ENCODE assay signal across 23 cellular contexts in genomic region chr2:211114826-211115450, GRCh38.
DNase-seq lines count a peak whose midpoint lies in the region; ATAC-seq and TF ChIP-seq lines count a peak whose summit lies in the region.
"Had no signal": no experiment of that assay in that cellular context is flagged by ENCODE, and none has a peak within 500 bp of the region (broad histone marks: within the 10 kb centered on the region; RNA-seq: fewer than 3 reads in every experiment).

No MANE protein-coding gene starts in this region.

- H3K4me1 ChIP-seq in SK-N-SH (ENCODE audit: control insufficient read depth in 1 of 2, insufficient read depth in 2 of 2, low read depth in 1 of 2, low read length in 1 of 2) = no peaks in the 10 kb centered on the region
- H3K4me1 ChIP-seq: BE2C, colonic mucosa, stomach, tibial artery had no signal

- CTCF ChIA-PET in SK-N-SH (lab: Yijun Ruan, JAX) = interaction anchor here (0.6 to 3.1 kb wide), 3 partner anchors 10 to 458 kb away, joined by 3 to 10 read pairs (median 3); no protein-coding TSS in a partner anchor

- DNase-seq in SK-N-SH = no peak
- DNase-seq in astrocyte of the spinal cord (ENCODE audit: low read depth, low spot score) = peak; percentile 49
- DNase-seq in glutamatergic neuron = no peak
- no peak for DNase-seq in NCI-H510A (lab: John Stamatoyannopoulos, UW)
- no peak for DNase-seq in activated effector memory CD4-positive, alpha-beta T cell treated with Interleukin-2 at 50 U/mL for 16 hours
- no peak for DNase-seq in NCI-H1048 (lab: John Stamatoyannopoulos, UW)
- DNase-seq: activated CD4-positive, alpha-beta T cell treated with anti-CD3 and anti-CD28 coated beads, Interleukin-2, amount 50 U/mL, for 1 hour; BE2C; body of pancreas; colonic mucosa; effector memory CD8-positive, alpha-beta T cell; kidney; NCI-H1417 treated with DMSO at 0.1 percent for 48 hours; nephron progenitor cell; OCI-M1; sigmoid colon; stomach; tibial artery had no signal

- no peaks in the 10 kb centered on the region for H3K27me3 Mint-ChIP-seq in glutamatergic neuron (ENCODE audit: unreplicated experiment)
- H3K27me3 Mint-ChIP-seq: activated naive CD8-positive, alpha-beta T cell; effector memory CD8-positive, alpha-beta T cell had no signal

- TF ChIP-seq EP300 in SK-N-SH (IDR thresholded peaks at IDR 0.05; ENCODE audit: borderline replicate concordance in 1 of 2, low read depth in 1 of 2, low read length in 1 of 2) = no peak

- no peaks in the 10 kb centered on the region for H3K9me3 ChIP-seq in SK-N-SH
- H3K9me3 ChIP-seq: BE2C, body of pancreas, colonic mucosa, sigmoid colon, stomach, tibial artery had no signal

- no peak overlapping the region for H2AFZ ChIP-seq in SK-N-SH (ENCODE audit: low read depth)

- H3K27ac Mint-ChIP-seq in glutamatergic neuron (ENCODE audit: unreplicated experiment) = peak overlapping the region; percentile 48
- H3K27ac Mint-ChIP-seq: activated naive CD8-positive, alpha-beta T cell; activated T-helper 2 cell treated with anti-CD3 and anti-CD28 coated beads, Interferon-gamma antibody, Interleukin-2, Interleukin-4, amounts not matched to agents 10 μg/mL and 5 μg/mL and 100 μg/mL, durations not matched to agents 14 hours and 24 hours and 36 hours; effector memory CD8-positive, alpha-beta T cell; nephron progenitor cell had no signal

- in situ Hi-C loops in astrocyte of the spinal cord (cut with HindIII; ENCODE audit: low sequenced_read_pairs) = no loop called here

- no peaks in the 10 kb centered on the region for H3F3A ChIP-seq in SK-N-SH (replicated peaks; ENCODE audit: insufficient read depth)

- 70% methylated on average over 1 of the region's 1 CpG for WGBS in SK-N-SH (ENCODE audit: low lambda C conversion rate)

- POLR2A ChIA-PET in SK-N-SH (lab: Yijun Ruan, JAX) = no interaction called here

- H3K36me3 Mint-ChIP-seq in glutamatergic neuron (ENCODE audit: unreplicated experiment) = no peaks in the 10 kb centered on the region
- H3K36me3 Mint-ChIP-seq: activated naive CD8-positive, alpha-beta T cell had no signal

- H3K4me1 Mint-ChIP-seq in glutamatergic neuron (ENCODE audit: low read depth, unreplicated experiment) = peaks cover 10% of the 10 kb centered on the region
- H3K4me1 Mint-ChIP-seq: nephron progenitor cell had no signal

- no peaks in the 10 kb centered on the region for H4K20me1 ChIP-seq in SK-N-SH (ENCODE audit: insufficient read depth)

- H3K4me3 Mint-ChIP-seq in glutamatergic neuron (ENCODE audit: unreplicated experiment) = no peak overlapping the region
- H3K4me3 Mint-ChIP-seq: activated naive CD8-positive, alpha-beta T cell; effector memory CD8-positive, alpha-beta T cell; nephron progenitor cell had no signal

- no peak overlapping the region for H3K9ac ChIP-seq in SK-N-SH

- TF ChIP-seq RAD21 in SK-N-SH (IDR thresholded peaks at IDR 0.05; ENCODE audit: low read length) = no peak

- no peaks in the 10 kb centered on the region for H3K27me3 ChIP-seq in SK-N-SH (ENCODE audit: insufficient read depth)
- H3K27me3 ChIP-seq: BE2C, body of pancreas, sigmoid colon, stomach, tibial artery had no signal

- ATAC-seq in SK-N-SH treated with all-trans-retinoic acid at 6 μM for 48 hours = no peak
- no peak for ATAC-seq in GM18861 (IDR thresholded peaks at IDR 0.05; ENCODE audit: unreplicated experiment)
- ATAC-seq: body of pancreas; effector memory CD8-positive, alpha-beta T cell; GM12878 had no signal

- H3K4me3 ChIP-seq in SK-N-SH (ENCODE audit: low read depth in 2 of 2, low read length in 1 of 2) = no peak overlapping the region
- H3K4me3 ChIP-seq in astrocyte of the spinal cord (ENCODE audit: low read depth, low read length) = no peak overlapping the region
- H3K4me3 ChIP-seq: body of pancreas, colonic mucosa, GM12878, sigmoid colon, stomach, tibial artery had no signal

- H3K79me2 ChIP-seq in SK-N-SH (ENCODE audit: insufficient read depth) = no peaks in the 10 kb centered on the region

- no peaks in the 10 kb centered on the region for H3K36me3 ChIP-seq in SK-N-SH (replicated peaks in 1 of 2; ENCODE audit: control insufficient read depth in 1 of 2, insufficient read depth in 2 of 2, low read length in 1 of 2)
- H3K36me3 ChIP-seq: BE2C, colonic mucosa, sigmoid colon, stomach, tibial artery had no signal

- H3K27ac ChIP-seq in SK-N-SH (ENCODE audit: low read depth in 2 of 2, low read length in 1 of 2) = no peak overlapping the region
- H3K27ac ChIP-seq: body of pancreas, colonic mucosa, sigmoid colon, stomach, tibial artery had no signal

- no peaks in the 10 kb centered on the region for H3K9me3 Mint-ChIP-seq in glutamatergic neuron (ENCODE audit: unreplicated experiment)
- H3K9me3 Mint-ChIP-seq: activated T-helper 2 cell treated with anti-CD3 and anti-CD28 coated beads, Interferon-gamma antibody, Interleukin-2, Interleukin-4, amounts not matched to agents 10 μg/mL and 5 μg/mL and 100 μg/mL, durations not matched to agents 14 hours and 24 hours and 36 hours; nephron progenitor cell had no signal

- H3K9me2 ChIP-seq in SK-N-SH = no peaks in the 10 kb centered on the region

- H3K4me2 ChIP-seq in SK-N-SH = no peak overlapping the region

- TF ChIP-seq CTCF in SK-N-SH (IDR thresholded peaks at IDR 0.05) = no peak
- no peak for TF ChIP-seq CTCF in astrocyte of the spinal cord (IDR thresholded peaks at IDR 0.05; ENCODE audit: low read depth, low read length)
- no peak for TF ChIP-seq CTCF in glutamatergic neuron (IDR thresholded peaks at IDR 0.05; ENCODE audit: partially characterized antibody, unreplicated experiment)

TF ChIP-seq in SK-N-SH treated with all-trans-retinoic acid at 6 μM for 48 hours, 23 proteins besides CTCF, POLR2A, EP300 and RAD21 (continues in another document):
- 0 out of 2 replicates have a peak, but pooled peaks have one; percentile 17 for TF ChIP-seq CSRNP3 (CRISPR knock-in tag; IDR thresholded peaks at IDR 0.05)
- TF ChIP-seq ZFP3 (CRISPR knock-in tag; IDR thresholded peaks at IDR 0.05) = no peak
- TF ChIP-seq ARNTL (CRISPR knock-in tag; IDR thresholded peaks at IDR 0.05; ENCODE audit: borderline replicate concordance, low read depth) = no peak
- TF ChIP-seq SNAI2 (CRISPR knock-in tag; IDR thresholded peaks at IDR 0.05) = no peak
- TF ChIP-seq ZNF565 (CRISPR knock-in tag; conservative IDR thresholded peaks at IDR 0.05; ENCODE audit: low read depth) = no peak
- TF ChIP-seq ZNF8 (CRISPR knock-in tag; IDR thresholded peaks at IDR 0.05) = no peak
- no peak for TF ChIP-seq OSR1 (CRISPR knock-in tag; IDR thresholded peaks at IDR 0.05)
- no peak for TF ChIP-seq GLIS3 (CRISPR knock-in tag; IDR thresholded peaks at IDR 0.05)

TF ChIP-seq in SK-N-SH, 30 proteins besides CTCF, POLR2A, EP300 and RAD21:
- TF ChIP-seq PBX3 (IDR thresholded peaks at IDR 0.05) (no peak), FOXM1 (IDR thresholded peaks at IDR 0.05; ENCODE audit: low read depth) (no peak), NRF1 (IDR thresholded peaks at IDR 0.05; ENCODE audit: low read depth, low read length) (no peak), TEAD4 (IDR thresholded peaks at IDR 0.05; ENCODE audit: borderline replicate concordance, insufficient read depth) (no peak), ZBTB33 (IDR thresholded peaks at IDR 0.05; ENCODE audit: borderline replicate concordance, low read depth) (no peak), MAX (IDR thresholded peaks at IDR 0.05; ENCODE audit: low read depth) (no peak), USF2 (IDR thresholded peaks at IDR 0.05; ENCODE audit: borderline replicate concordance, low read depth, low read length) (no peak), MEF2A (IDR thresholded peaks at IDR 0.05; ENCODE audit: borderline replicate concordance, low read depth) (no peak), FOXJ3 (CRISPR knock-in tag; IDR thresholded peaks at IDR 0.05) (no peak)
